ENCODE assay signal across 2 cellular contexts in the genomic region with DNA sequence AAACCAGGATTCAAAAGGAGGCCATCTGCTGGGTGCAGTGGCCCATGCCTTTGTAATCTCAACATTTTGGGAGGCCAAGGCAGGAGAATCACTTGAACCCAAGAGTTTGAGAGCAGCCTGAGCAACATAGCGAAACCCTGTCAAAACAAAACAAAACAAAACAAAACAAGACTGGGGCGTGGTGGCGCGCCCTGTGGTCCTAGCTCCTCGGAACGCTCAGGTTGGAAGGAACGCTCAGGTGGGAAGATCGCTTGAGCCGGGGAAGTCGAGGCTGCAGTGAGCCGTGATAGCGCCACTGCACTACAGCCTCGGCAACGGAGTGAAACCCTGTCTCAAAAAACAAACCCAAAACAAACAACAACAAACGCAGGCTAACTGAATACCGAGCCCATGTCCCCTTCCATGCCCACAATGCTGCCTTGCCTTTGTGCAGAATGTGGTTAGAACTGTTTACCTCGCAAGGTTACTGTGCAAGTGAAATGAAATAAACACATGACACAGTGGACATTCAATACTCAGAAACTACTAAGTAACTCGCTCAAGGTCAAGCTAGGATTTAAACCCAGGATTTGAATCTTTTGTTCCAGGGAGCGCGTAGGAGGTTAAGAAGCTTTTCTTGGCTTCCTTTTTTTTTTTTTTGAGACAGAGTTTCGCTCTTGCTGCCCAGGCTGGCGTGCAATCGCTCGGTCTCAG.
A peak's percentile ranks its signal among the peaks of the same experiment; 100 is the strongest.
TF ChIP-seq lines count a peak whose summit lies in the region.

No MANE protein-coding gene starts in this region.

TF ChIP-seq in PFSK-1, 5 proteins besides CTCF, POLR2A, EP300 and RAD21:
- TF ChIP-seq FOXP2 (optimal IDR thresholded peaks at IDR 0.05; ENCODE audit: borderline replicate concordance, extremely low read depth, extremely low read length, insufficient read depth) = no peak
- TF ChIP-seq POLR2AphosphoS5 (IDR thresholded peaks at IDR 0.05; ENCODE audit: low read depth, low read length) = 0 out of 2 replicates have a peak, but pooled peaks have one; percentile 3

TF ChIP-seq in H1, 55 proteins besides CTCF, POLR2A, EP300 and RAD21:
- no peak for TF ChIP-seq RBBP5 (IDR thresholded peaks at IDR 0.05; ENCODE audit: borderline replicate concordance, low read depth, low read length)
- TF ChIP-seq POLR2AphosphoS5 (IDR thresholded peaks at IDR 0.05; ENCODE audit: low read depth, low read length) = peak; percentile 58; the same call in 1 of the 2 replicates
- no peak for TF ChIP-seq SP4 (IDR thresholded peaks at IDR 0.05; ENCODE audit: low read length)
